ENCODE assay signal across 6 cellular contexts in the genomic region with DNA sequence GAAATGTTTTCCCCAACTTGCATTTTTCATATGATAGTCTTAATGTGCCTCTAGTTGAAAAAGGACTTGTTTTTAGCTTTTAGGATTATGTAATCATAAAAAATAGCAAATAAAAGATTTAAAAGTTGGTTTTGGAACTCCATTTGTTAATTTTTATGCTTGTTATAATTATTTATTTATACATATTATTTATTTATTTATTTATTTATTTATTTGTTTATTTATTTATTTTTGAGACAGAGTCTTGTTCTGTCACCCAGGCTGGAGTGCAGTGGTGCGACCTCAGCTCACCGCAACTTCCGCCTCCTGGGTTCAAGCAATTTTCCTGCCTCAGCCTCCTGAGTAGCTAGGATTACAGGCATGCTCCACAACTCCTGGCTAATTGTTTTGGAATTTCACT.
DNase-seq lines count a peak whose midpoint lies in the region; FAIRE-seq and TF ChIP-seq lines count a peak whose summit lies in the region.
"Not testable (repeated sequence)": the region's sequence is repeated elsewhere in the genome, so short reads cannot be mapped to it uniquely, and the experiment has no call there.

No MANE protein-coding gene starts in this region.

- H3K14ac ChIP-seq in mesenchymal stem cell (ENCODE audit: low read length in 2 of 2) = not testable (repeated sequence)

- H3K4me1 ChIP-seq in astrocyte (ENCODE audit: insufficient read depth, low read length) = peaks cover 14% of the 10 kb centered on the region
- H3K4me1 ChIP-seq in mesenchymal stem cell (ENCODE audit: control insufficient read depth, insufficient read depth, low read depth, low read length) = not testable (repeated sequence)

- H3K36me3 ChIP-seq in astrocyte (ENCODE audit: insufficient read depth, low read length) = peaks cover 14% of the 10 kb centered on the region
- H3K36me3 ChIP-seq in mesenchymal stem cell (ENCODE audit: control insufficient read depth in 1 of 2, insufficient read depth in 2 of 2, low read depth in 1 of 2, low read length in 2 of 2) = peaks cover 3 to 62% of the 10 kb centered on the region in 2 experiments

- not testable (repeated sequence) for H4K91ac ChIP-seq in mesenchymal stem cell (ENCODE audit: low read length)

- not testable (repeated sequence) for H2AFZ ChIP-seq in astrocyte (ENCODE audit: low read depth, low read length); mesenchymal stem cell (ENCODE audit: low read depth, low read length)

- not testable (repeated sequence) for H3K9me3 Mint-ChIP-seq in HFFc6; astrocyte (ENCODE audit: unreplicated experiment)

- H3K4ac ChIP-seq in mesenchymal stem cell (ENCODE audit: low read depth in 1 of 2, low read length in 2 of 2) = not testable (repeated sequence)

- H2BK15ac ChIP-seq in mesenchymal stem cell (ENCODE audit: low read depth, poor library complexity, severe bottlenecking) = not testable (repeated sequence)

- H3K4me1 Mint-ChIP-seq in HFFc6 (ENCODE audit: low read depth) (peaks cover 15% of the 10 kb centered on the region), astrocyte (ENCODE audit: low read depth, unreplicated experiment) (peaks cover 12% of the 10 kb centered on the region)

- peaks cover 48% of the 10 kb centered on the region for H3K36me3 Mint-ChIP-seq in HFFc6 (ENCODE audit: low read depth)
- peaks cover 30% of the 10 kb centered on the region for H3K36me3 Mint-ChIP-seq in astrocyte (ENCODE audit: low read depth, unreplicated experiment)

- not testable (repeated sequence) for H3K9me3 ChIP-seq in astrocyte (ENCODE audit: insufficient read depth, low read depth, low read length); mesenchymal stem cell (ENCODE audit: control insufficient read depth, low read length)

- peak; percentile 7 for DNase-seq in EH (ENCODE audit: low read depth)
- DNase-seq in HFFc6; astrocyte (ENCODE audit: low read depth); frontal cortex (ENCODE audit: low spot score in 2 of 2); mesenchymal stem cell: not testable (repeated sequence)
- peak; percentile 13 for DNase-seq in RCC 7860 (ENCODE audit: low spot score)

- H3K79me1 ChIP-seq in mesenchymal stem cell (replicated peaks; ENCODE audit: low read length, poor library complexity, severe bottlenecking) = not testable (repeated sequence)

- H2BK120ac ChIP-seq in mesenchymal stem cell (ENCODE audit: low read depth, low read length) = not testable (repeated sequence)

- peak overlapping the region; percentile 69 for H3K27ac ChIP-seq in astrocyte (ENCODE audit: low read depth, low read length)
- peak overlapping the region; percentile 70 for H3K27ac ChIP-seq in mesenchymal stem cell (ENCODE audit: low read length, poor library complexity, severe bottlenecking)

- H2BK12ac ChIP-seq in mesenchymal stem cell (ENCODE audit: low read length in 2 of 2) = not testable (repeated sequence)

- H2BK5ac ChIP-seq in mesenchymal stem cell (ENCODE audit: low read depth, low read length, poor library complexity, severe bottlenecking) = not testable (repeated sequence)

- FAIRE-seq in RCC 7860 (lab: Jason Lieb, UNC) = peak; percentile 20
- FAIRE-seq in astrocyte (lab: Jason Lieb, UNC) = not testable (repeated sequence)
- FAIRE-seq in frontal cortex (lab: Jason Lieb, UNC) = peak; percentile 37

- H3K4me2 ChIP-seq in astrocyte (ENCODE audit: low read length); mesenchymal stem cell (ENCODE audit: low read length, poor library complexity, severe bottlenecking): not testable (repeated sequence)

- not testable (repeated sequence) for H3K79me2 ChIP-seq in astrocyte (ENCODE audit: insufficient read depth, low read length)

- not testable (repeated sequence) for H3K9ac ChIP-seq in astrocyte (ENCODE audit: low read length); mesenchymal stem cell (ENCODE audit: low read length)

- H2AK5ac ChIP-seq in mesenchymal stem cell (ENCODE audit: low read length, severe bottlenecking) = not testable (repeated sequence)

- not testable (repeated sequence) for H3K27me3 Mint-ChIP-seq in HFFc6 (ENCODE audit: insufficient read depth); astrocyte (ENCODE audit: low read depth, unreplicated experiment)

- 100% methylated on average over 3 of the region's 3 CpGs for WGBS in mesenchymal stem cell

- H4K8ac ChIP-seq in mesenchymal stem cell (ENCODE audit: low read length) = not testable (repeated sequence)

- H3K4me3 ChIP-seq in astrocyte (ENCODE audit: insufficient read depth, low read depth, low read length); mesenchymal stem cell (ENCODE audit: insufficient read depth in 1 of 2, low read depth in 1 of 2, low read length in 2 of 2): not testable (repeated sequence)

- not testable (repeated sequence) for H3K27ac Mint-ChIP-seq in HFFc6
- peak overlapping the region; percentile 79 for H3K27ac Mint-ChIP-seq in astrocyte (ENCODE audit: unreplicated experiment)

- peak overlapping the region; percentile 41; the same call in 1 of the 2 replicates for H3K4me3 Mint-ChIP-seq in HFFc6
- not testable (repeated sequence) for H3K4me3 Mint-ChIP-seq in astrocyte (ENCODE audit: unreplicated experiment)

- not testable (repeated sequence) for H4K20me1 ChIP-seq in astrocyte (ENCODE audit: insufficient read depth, low read length)

- H3K18ac ChIP-seq in mesenchymal stem cell (ENCODE audit: low read depth in 1 of 2, low read length in 2 of 2) = not testable (repeated sequence)

- H3K27me3 ChIP-seq in astrocyte (ENCODE audit: insufficient read depth, low read length); mesenchymal stem cell (ENCODE audit: control insufficient read depth in 1 of 2, insufficient read depth in 1 of 2, low read length in 2 of 2): not testable (repeated sequence)

- not testable (repeated sequence) for TF ChIP-seq CTCF in HFFc6 (IDR thresholded peaks at IDR 0.05); astrocyte (IDR thresholded peaks at IDR 0.05; ENCODE audit: insufficient read depth, low read depth, low read length)

- H3K23ac ChIP-seq in mesenchymal stem cell (ENCODE audit: low read length in 2 of 2) = not testable (repeated sequence)
